ENCODE assay signal across 7 cellular contexts in genomic region chr3:7172996-7173395, GRCh38.
"Had no signal": no experiment of that assay in that cellular context is flagged by ENCODE, and none has a peak within 500 bp of the region (broad histone marks: within the 10 kb centered on the region; RNA-seq: fewer than 3 reads in every experiment).

No MANE protein-coding gene starts in this region.

- DNase-seq: IMR-90, KBM-7, KG1 had no signal

- ATAC-seq: HepG2, K562 had no signal

- H3K4me1 Mint-ChIP-seq: IgD-negative memory B cell had no signal

- H3K27ac ChIP-seq: HL-60 had no signal

- H3K27ac Mint-ChIP-seq: IgD-negative memory B cell had no signal

- H3K36me3 Mint-ChIP-seq: IgD-negative memory B cell had no signal

- H3K4me3 ChIP-seq: K562 had no signal

- H3K27me3 Mint-ChIP-seq: IgD-negative memory B cell had no signal
